ENCODE assay signal across 8 cellular contexts in the genomic region with DNA sequence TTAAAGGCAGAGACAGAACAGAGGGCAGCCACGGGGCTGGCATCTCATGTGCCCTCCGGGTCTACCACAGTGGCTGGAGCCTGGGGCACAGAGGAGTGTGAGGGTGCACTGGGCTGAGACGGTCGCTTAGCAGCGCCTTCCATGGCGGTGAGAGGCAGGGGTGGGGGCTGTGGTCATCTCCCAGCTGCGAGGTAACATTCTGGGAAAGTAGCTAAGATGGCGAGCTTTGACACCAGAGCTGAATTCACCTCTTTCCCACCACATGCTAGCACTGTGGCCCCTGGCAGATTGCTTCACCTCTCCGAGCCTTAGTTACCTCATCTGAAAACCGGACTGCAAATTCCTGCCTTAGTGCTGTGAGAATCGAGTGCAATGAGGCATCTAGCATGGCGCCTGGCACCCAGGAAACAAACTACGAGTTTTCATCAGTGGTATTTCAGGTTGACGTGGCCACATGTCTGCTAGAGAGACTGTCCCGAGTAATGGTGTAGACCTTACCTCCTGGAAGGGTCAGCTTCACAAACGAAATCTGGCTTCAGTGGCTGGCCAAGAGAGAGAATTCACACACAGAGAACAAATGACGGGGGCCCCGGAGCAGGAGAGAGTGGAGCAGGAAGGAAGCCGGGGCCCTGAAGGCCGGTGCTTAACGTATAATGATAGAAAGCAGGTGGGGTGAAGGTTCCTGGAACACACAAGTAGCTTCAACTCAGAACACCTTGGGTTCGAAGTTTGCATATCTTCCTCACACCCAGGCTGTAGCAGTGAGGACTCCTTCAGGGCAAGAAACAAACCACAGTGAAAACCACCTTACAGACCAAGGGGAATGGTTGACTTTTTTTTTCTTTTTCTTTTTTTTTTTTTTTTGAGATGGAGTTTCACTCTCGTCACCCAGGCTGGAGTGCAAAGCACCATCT. TPM values are rescaled to one million over a fixed set of nuclear protein-coding genes. Genes with fewer than 3 reads are reported as not detected.
DNase-seq lines count a peak whose midpoint lies in the region; ATAC-seq and TF ChIP-seq lines count a peak whose summit lies in the region.

No MANE protein-coding gene starts in this region.

- peak overlapping the region; percentile 89 for H2AFZ ChIP-seq in OCI-LY7 (ENCODE audit: low read length)

- POLR2A ChIA-PET in OCI-LY7 (lab: Charles Lee): interaction anchor here (0.5 to 1.0 kb wide), 7 partner anchors 27 to 293 kb away, joined by 3 to 5 read pairs (median 4); no protein-coding TSS in a partner anchor
- POLR2A ChIA-PET in A673 (lab: Charles Lee; ENCODE audit: low non-redundant PET): interaction anchor here (0.7 kb wide), 1 partner anchor 12 kb away, joined by 3 read pairs; no protein-coding TSS in a partner anchor

- H3K4me1 ChIP-seq in OCI-LY7 (ENCODE audit: insufficient read depth, low read length, poor library complexity, severe bottlenecking): peaks cover 32% of the 10 kb centered on the region
- H3K4me1 ChIP-seq in duodenal mucosa (ENCODE audit: control insufficient read depth in 1 of 2, insufficient read depth in 2 of 2, low read length in 2 of 2): peaks cover 10 to 39% of the 10 kb centered on the region in 2 donors
- H3K4me1 ChIP-seq in upper lobe of right lung: peaks cover 13% of the 10 kb centered on the region
- H3K4me1 ChIP-seq in A673 (ENCODE audit: insufficient read depth, low read length, poor library complexity, severe bottlenecking): peaks cover 10% of the 10 kb centered on the region

- DNase-seq in activated gamma-delta T cell treated with Interleukin-2 at 50 U/mL for 16 hours: peak; percentile 32
- DNase-seq in activated gamma-delta T cell (lab: John Stamatoyannopoulos, UW): no peak
- DNase-seq in OCI-LY7 (ENCODE audit: low spot score): peak; percentile 79
- no peak for DNase-seq in upper lobe of right lung
- DNase-seq in A673 (ENCODE audit: low spot score): no peak
- DNase-seq in HK-2 (ENCODE audit: unreplicated experiment): no peak
- DNase-seq in HT-29 (ENCODE audit: low spot score): no peak

- no peaks in the 10 kb centered on the region for H3K36me3 ChIP-seq in OCI-LY7 (ENCODE audit: insufficient read depth, low read length)
- H3K36me3 ChIP-seq in duodenal mucosa (ENCODE audit: control insufficient read depth in 1 of 2, insufficient read depth in 2 of 2, low read length in 2 of 2): peaks cover 0 to 15% of the 10 kb centered on the region in 2 donors
- no peaks in the 10 kb centered on the region for H3K36me3 ChIP-seq in upper lobe of right lung
- peaks cover 10% of the 10 kb centered on the region for H3K36me3 ChIP-seq in A673 (ENCODE audit: insufficient read depth, low read length, poor library complexity, severe bottlenecking)

- H3K79me2 ChIP-seq in OCI-LY7 (ENCODE audit: insufficient read depth, low read depth, low read length): no peaks in the 10 kb centered on the region; the same call in 1 of the 2 replicates

- H3K9ac ChIP-seq in duodenal mucosa (ENCODE audit: low read depth in 1 of 2, low read length in 2 of 2): peak overlapping the region; percentile 41 to 47

- no peaks in the 10 kb centered on the region for H3K9me2 ChIP-seq in OCI-LY7 (ENCODE audit: insufficient read depth, low read length)

- no peak for ATAC-seq in upper lobe of right lung

- intact Hi-C loops in OCI-LY7 (cut with micrococcal nuclease; ENCODE audit: unreplicated experiment): no loop called here
- intact Hi-C loops in upper lobe of right lung (cut with DNase I): no loop called here
- intact Hi-C loops in A673 (cut with micrococcal nuclease; ENCODE audit: unreplicated experiment): no loop called here

- H3K4me2 ChIP-seq in OCI-LY7 (ENCODE audit: low read length): peak overlapping the region; percentile 64

- 0 out of 2 replicates have a peak, but pooled peaks have one; percentile 19 for TF ChIP-seq CTCF in OCI-LY7 (conservative IDR thresholded peaks at IDR 0.05; ENCODE audit: low read length)
- no peak for TF ChIP-seq CTCF in upper lobe of right lung (IDR thresholded peaks at IDR 0.05)
- TF ChIP-seq CTCF in A673 (conservative IDR thresholded peaks at IDR 0.05; ENCODE audit: low read depth, low read length): no peak

- H3K27ac ChIP-seq in OCI-LY7 (ENCODE audit: low read depth, low read length, poor library complexity, severe bottlenecking): peak overlapping the region; percentile 69
- no peak overlapping the region for H3K27ac ChIP-seq in duodenal mucosa (ENCODE audit: low read depth, low read length)
- peak overlapping the region; percentile 55 for H3K27ac ChIP-seq in upper lobe of right lung
- no peak overlapping the region for H3K27ac ChIP-seq in A673 (ENCODE audit: low read depth, low read length, poor library complexity, severe bottlenecking)

- BruUV-seq in OCI-LY7 (replicated peaks; lab: Mats Ljungman, UMichigan) (TSS peak; percentile 88), A673 (replicated peaks; lab: Mats Ljungman, UMichigan) (no TSS peak)

- H4K20me1 ChIP-seq in OCI-LY7 (ENCODE audit: insufficient read depth, low read length): no peaks in the 10 kb centered on the region

- CTCF ChIA-PET in OCI-LY7 (lab: Charles Lee; ENCODE audit: unreplicated experiment) (no interaction called here), A673 (lab: Charles Lee) (no interaction called here)

- H3K27me3 ChIP-seq in duodenal mucosa (ENCODE audit: control insufficient read depth in 1 of 2, insufficient read depth in 2 of 2, low read length in 2 of 2) (no peaks in the 10 kb centered on the region), upper lobe of right lung (no peaks in the 10 kb centered on the region), A673 (replicated peaks; ENCODE audit: insufficient read depth, low read depth, low read length, poor library complexity) (no peaks in the 10 kb centered on the region)

- H3K9me3 ChIP-seq in OCI-LY7 (ENCODE audit: low read length) (no peaks in the 10 kb centered on the region), duodenal mucosa (ENCODE audit: control insufficient read depth in 1 of 2, low read length in 2 of 2) (no peaks in the 10 kb centered on the region), upper lobe of right lung (no peaks in the 10 kb centered on the region), A673 (ENCODE audit: low read depth, low read length, poor library complexity, severe bottlenecking) (no peaks in the 10 kb centered on the region)

- H3K4me3 ChIP-seq in OCI-LY7 (ENCODE audit: low read depth, low read length, poor library complexity, severe bottlenecking) (peak overlapping the region; percentile 66), duodenal mucosa (ENCODE audit: low read depth in 1 of 2, low read length in 2 of 2) (peak overlapping the region; percentile 20 to 24), upper lobe of right lung (peak overlapping the region; percentile 10), A673 (ENCODE audit: low read depth, low read length, poor library complexity, severe bottlenecking) (no peak overlapping the region)

RNA-seq across cellular contexts. Expression of a gene that starts 29.2 kb away (rescaled TPM):
- 14.8 and 15.7 TPM in 2 replicates for total RNA-seq in OCI-LY7 (2014; rRNA removed; shearing (Covaris generic))
- total RNA-seq in OCI-LY7 (2022) (24.7 and 25.3 TPM in 2 replicates), upper lobe of right lung (31.0 TPM), A673 (2021) (6.0 and 7.7 TPM in 2 replicates)
- not detected in 2 replicates for total RNA-seq in HT-29 (2014; rRNA removed; shearing (Covaris generic))

Comparison
In these comparisons a context has a peak if more than half of its experiments do, and no peak if none do; other contexts are left out.
1. DNase-seq: peak in activated gamma-delta T cell treated with Interleukin-2 at 50 U/mL for 16 hours (single experiment) and OCI-LY7 (single experiment); none in activated gamma-delta T cell (single experiment), upper lobe of right lung (single experiment), A673 (single experiment), HK-2 (single experiment) and HT-29 (single experiment).
2. H3K27ac ChIP-seq: peak in OCI-LY7 (single experiment) and upper lobe of right lung (single experiment); none in duodenal mucosa (single experiment) and A673 (single experiment).